ENCODE assay signal across 9 cellular contexts in genomic region chr19:39428309-39429112, GRCh38. TPM values are rescaled to one million over a fixed set of nuclear protein-coding genes. Genes with fewer than 3 reads are reported as not detected.
DNase-seq lines count a peak whose midpoint lies in the region; ATAC-seq and TF ChIP-seq lines count a peak whose summit lies in the region.
"Had no signal": no experiment of that assay in that cellular context is flagged by ENCODE, and none has a peak within 500 bp of the region (broad histone marks: within the 10 kb centered on the region; RNA-seq: fewer than 3 reads in every experiment).

No MANE protein-coding gene starts in this region.

- dilution Hi-C loops in mammary epithelial cell (cut with HindIII; ENCODE audit: low sequenced_read_pairs): loop anchor here (5.0 kb wide), 2 partner anchors 44 to 69 kb away; partner anchors contain the start of gene DLL3

- intact Hi-C loops in mammary epithelial cell (cut with micrococcal nuclease): no loop called here

- in situ Hi-C loops in mammary epithelial cell (cut with MboI; ENCODE audit: low sequenced_read_pairs in 2 of 2): loop anchor here in 1 of 2 donors (25.0 kb wide), 1 partner anchor 259 kb away; no protein-coding TSS in a partner anchor

- no peak overlapping the region for H3K27ac ChIP-seq in mammary epithelial cell (ENCODE audit: insufficient read depth, low read depth, low read length)

- H3K9ac ChIP-seq in mammary epithelial cell (ENCODE audit: insufficient read depth, low read length): no peak overlapping the region

- CTCF ChIA-PET in mammary epithelial cell (lab: Charles Lee; ENCODE audit: low non-redundant PET): no interaction called here

- no peaks in the 10 kb centered on the region for H3K27me3 ChIP-seq in mammary epithelial cell (ENCODE audit: insufficient read depth, low read length)

- no peaks in the 10 kb centered on the region for H3K9me3 ChIP-seq in mammary epithelial cell (replicated peaks; ENCODE audit: insufficient read depth, low read length)

- peak overlapping the region; percentile 15 for H3K4me2 ChIP-seq in mammary epithelial cell (ENCODE audit: insufficient read depth, low read depth, low read length)

- 15% methylated on average over 16 of the region's 22 CpGs for WGBS in mammary epithelial cell (ENCODE audit: low coverage, missing lambda C conversion rate)

- peak overlapping the region; percentile 17 for H2AFZ ChIP-seq in mammary epithelial cell (ENCODE audit: low read depth, low read length)

- BruUV-seq in mammary epithelial cell (replicated peaks; lab: Mats Ljungman, UMichigan): no TSS peak

- peaks cover 11% of the 10 kb centered on the region for H3K36me3 ChIP-seq in mammary epithelial cell (ENCODE audit: insufficient read depth, low read length)

- H4K20me1 ChIP-seq in mammary epithelial cell (ENCODE audit: insufficient read depth, low read length): no peaks in the 10 kb centered on the region

- TF ChIP-seq CTCF in mammary epithelial cell (conservative IDR thresholded peaks at IDR 0.05 in 1 of 2, IDR thresholded peaks at IDR 0.05 in 1 of 2; ENCODE audit: extremely low read depth in 1 of 2, insufficient read depth in 1 of 2, low read depth in 1 of 2, low read length in 2 of 2): no peak

- H3K4me1 ChIP-seq in mammary epithelial cell (ENCODE audit: insufficient read depth, low read length): no peaks in the 10 kb centered on the region

- ATAC-seq in GM19035 (IDR thresholded peaks at IDR 0.05; ENCODE audit: unreplicated experiment): no peak

- DNase-seq in HK-2 (ENCODE audit: unreplicated experiment) (peak; percentile 81), mammary epithelial cell (no peak), kidney glomerular epithelial cell (lab: John Stamatoyannopoulos, UW) (peak; percentile 86), stromal cell of bone marrow (ENCODE audit: low read depth) (peak; percentile 65), H4 (ENCODE audit: low spot score) (no peak), midbrain (lab: John Stamatoyannopoulos, UW) (no peak), NCI-H2171 (lab: John Stamatoyannopoulos, UW) (no peak)

- no peak overlapping the region for H3K4me3 ChIP-seq in mammary epithelial cell (replicated peaks in 1 of 3; ENCODE audit: insufficient read depth in 1 of 3, low read depth in 2 of 3, low read length in 3 of 3)

- peaks cover 9% of the 10 kb centered on the region for H3K79me2 ChIP-seq in mammary epithelial cell (ENCODE audit: insufficient read depth, low read length)

RNA-seq across cellular contexts. Expression of gene RPS16, which starts 7.2 kb away (rescaled TPM):
- 1,000 to 10,000 TPM in 1 of 2 donors, 100 to 1,000 TPM in 1; 361 to 1,710 TPM for total RNA-seq in mammary epithelial cell
- polyA plus RNA-seq in mammary epithelial cell: 3,363 TPM
- 1,696 TPM for polyA minus RNA-seq in mammary epithelial cell
- 8.0 and 83.0 TPM in 2 replicates for total RNA-seq in H4 (2014; rRNA removed; shearing (Covaris generic))

RNA-seq across cellular contexts. Expression of gene PLEKHG2, which starts 16.0 kb away (rescaled TPM):
- total RNA-seq in mammary epithelial cell: 10 to 100 TPM; 15.5 to 40.6 TPM
- polyA plus RNA-seq in mammary epithelial cell: 21.9 TPM
- polyA minus RNA-seq in mammary epithelial cell: 10.2 TPM
- total RNA-seq in H4 (2014; rRNA removed; shearing (Covaris generic)): 5.3 and 7.1 TPM in 2 replicates

RNA-seq across cellular contexts. Expression of gene SUPT5H, which starts 16.9 kb away (rescaled TPM):
- total RNA-seq in mammary epithelial cell: 100 to 1,000 TPM in 1 of 2 donors, 10 to 100 TPM in 1; 66.7 to 120 TPM
- polyA plus RNA-seq in mammary epithelial cell: 74.5 TPM
- polyA minus RNA-seq in mammary epithelial cell: 177 TPM
- total RNA-seq in H4 (2014; rRNA removed; shearing (Covaris generic)): 70.1 and 75.0 TPM in 2 replicates

RNA-seq across cellular contexts. Expression of gene ZFP36, which starts 21.9 kb away (rescaled TPM):
- 100 to 1,000 TPM in 1 of 2 donors, 10 to 100 TPM in 1; 13.3 to 110 TPM for total RNA-seq in mammary epithelial cell
- polyA plus RNA-seq in mammary epithelial cell: 10.4 TPM
- polyA minus RNA-seq in mammary epithelial cell: 34.5 TPM
- total RNA-seq in H4 (2014; rRNA removed; shearing (Covaris generic)): 4.0 and 5.7 TPM in 2 replicates
- polyA plus RNA-seq: neural cell had no signal

RNA-seq across cellular contexts. Expression of gene MED29, which starts 37.3 kb away (rescaled TPM):
- 10 to 100 TPM; 19.5 to 29.3 TPM for total RNA-seq in mammary epithelial cell
- polyA plus RNA-seq in mammary epithelial cell: 25.9 TPM
- polyA minus RNA-seq in mammary epithelial cell: 21.9 TPM
- 26.7 and 58.5 TPM in 2 replicates for total RNA-seq in H4 (2014; rRNA removed; shearing (Covaris generic))

Comparison
In these comparisons a context has a peak if more than half of its experiments do, and no peak if none do; other contexts are left out.
1. DNase-seq: peak in HK-2 (single experiment), kidney glomerular epithelial cell (single experiment) and stromal cell of bone marrow (single experiment); none in mammary epithelial cell (single experiment), H4 (single experiment), midbrain (single experiment) and NCI-H2171 (single experiment).